1 cellular context compared by ENCODE assay signal in the genomic region with DNA sequence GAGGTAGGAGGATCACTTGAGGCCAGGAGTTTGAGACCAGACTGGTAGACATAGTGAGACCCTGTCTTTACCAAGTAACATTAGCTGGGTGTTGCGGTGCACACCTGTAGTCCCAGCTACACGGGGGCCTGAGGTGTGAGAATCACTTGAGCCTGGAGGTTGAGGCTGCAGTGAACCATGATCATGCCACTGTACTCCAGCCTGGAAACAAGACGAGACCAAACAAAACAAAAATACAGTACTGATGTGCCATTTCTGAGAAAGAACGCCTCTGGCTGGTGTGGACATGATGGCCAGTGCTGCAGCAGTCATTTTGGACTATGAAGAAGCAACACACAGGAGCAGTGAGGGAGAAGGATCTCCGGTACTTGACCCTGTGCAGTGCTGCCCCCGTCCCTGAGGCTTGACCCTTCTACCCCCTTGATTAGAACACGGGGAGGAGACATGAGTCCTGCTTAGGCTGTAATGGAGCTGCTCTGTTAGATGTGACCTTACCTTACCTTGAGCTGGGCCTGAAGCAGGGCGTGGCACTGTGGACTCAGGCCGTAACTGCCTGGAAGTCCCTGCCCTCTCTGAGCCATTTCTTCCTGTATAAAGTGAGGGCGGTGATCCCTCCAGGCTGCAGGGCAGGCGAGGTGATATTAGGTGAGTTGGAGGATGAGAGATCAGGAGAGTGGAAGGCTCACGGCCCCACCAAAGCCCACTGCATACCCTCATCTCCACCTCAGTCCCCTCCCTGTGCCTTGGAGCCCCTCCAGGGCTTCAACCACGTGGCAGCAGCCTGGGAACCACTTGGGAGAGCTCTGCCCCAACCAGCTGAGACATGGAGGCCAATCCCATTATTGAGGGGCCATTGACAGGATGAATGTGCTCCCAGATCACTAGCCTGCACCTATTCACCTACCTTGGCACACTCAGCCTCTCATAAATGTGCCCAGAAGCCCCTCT.
TF ChIP-seq lines count a peak whose summit lies in the region.

No MANE protein-coding gene starts in this region.

TF ChIP-seq in WTC11, 78 proteins besides CTCF, POLR2A, EP300 and RAD21 (continued from another document and continues in another):
- TF ChIP-seq, protein P1, sequence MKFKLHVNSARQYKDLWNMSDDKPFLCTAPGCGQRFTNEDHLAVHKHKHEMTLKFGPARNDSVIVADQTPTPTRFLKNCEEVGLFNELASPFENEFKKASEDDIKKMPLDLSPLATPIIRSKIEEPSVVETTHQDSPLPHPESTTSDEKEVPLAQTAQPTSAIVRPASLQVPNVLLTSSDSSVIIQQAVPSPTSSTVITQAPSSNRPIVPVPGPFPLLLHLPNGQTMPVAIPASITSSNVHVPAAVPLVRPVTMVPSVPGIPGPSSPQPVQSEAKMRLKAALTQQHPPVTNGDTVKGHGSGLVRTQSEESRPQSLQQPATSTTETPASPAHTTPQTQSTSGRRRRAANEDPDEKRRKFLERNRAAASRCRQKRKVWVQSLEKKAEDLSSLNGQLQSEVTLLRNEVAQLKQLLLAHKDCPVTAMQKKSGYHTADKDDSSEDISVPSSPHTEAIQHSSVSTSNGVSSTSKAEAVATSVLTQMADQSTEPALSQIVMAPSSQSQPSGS (CRISPR knock-in tag; IDR thresholded peaks at IDR 0.05; ENCODE audit: borderline replicate concordance, low read depth), result no peak
- TF ChIP-seq, protein P2, sequence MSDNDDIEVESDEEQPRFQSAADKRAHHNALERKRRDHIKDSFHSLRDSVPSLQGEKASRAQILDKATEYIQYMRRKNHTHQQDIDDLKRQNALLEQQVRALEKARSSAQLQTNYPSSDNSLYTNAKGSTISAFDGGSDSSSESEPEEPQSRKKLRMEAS (CRISPR knock-in tag; IDR thresholded peaks at IDR 0.05), result no peak
- TF ChIP-seq ZNF219 (CRISPR knock-in tag; IDR thresholded peaks at IDR 0.05; ENCODE audit: borderline replicate concordance) (no peak), ZNF671 (CRISPR knock-in tag; IDR thresholded peaks at IDR 0.05) (peak; percentile 87), JAZF1 (CRISPR knock-in tag; IDR thresholded peaks at IDR 0.05) (no peak), ZNF396 (CRISPR knock-in tag; IDR thresholded peaks at IDR 0.05; ENCODE audit: borderline replicate concordance) (no peak), NFE2L1 (CRISPR knock-in tag; IDR thresholded peaks at IDR 0.05) (0 out of 2 replicates have a peak, but pooled peaks have one; percentile 35), ZNF423 (CRISPR knock-in tag; IDR thresholded peaks at IDR 0.05) (no peak), OVOL2 (CRISPR knock-in tag; IDR thresholded peaks at IDR 0.05; ENCODE audit: borderline replicate concordance) (no peak), SOX15 (CRISPR knock-in tag; IDR thresholded peaks at IDR 0.05) (no peak), IRF2 (CRISPR knock-in tag; IDR thresholded peaks at IDR 0.05; ENCODE audit: borderline replicate concordance, low read depth) (no peak), ATF1 (CRISPR knock-in tag; IDR thresholded peaks at IDR 0.05) (peak; percentile 79; the same call in 1 of the 2 replicates), NFATC4 (CRISPR knock-in tag; IDR thresholded peaks at IDR 0.05) (peak; percentile 39), NR3C1 (CRISPR knock-in tag; conservative IDR thresholded peaks at IDR 0.05; ENCODE audit: low read depth) (no peak), NFYB (CRISPR knock-in tag; conservative IDR thresholded peaks at IDR 0.05; ENCODE audit: low read depth) (no peak), SP1 (CRISPR knock-in tag; conservative IDR thresholded peaks at IDR 0.05) (no peak; the same call in 1 of the 2 replicates), KAT7 (CRISPR knock-in tag; IDR thresholded peaks at IDR 0.05; ENCODE audit: borderline replicate concordance) (no peak), MXD4 (CRISPR knock-in tag; IDR thresholded peaks at IDR 0.05; ENCODE audit: borderline replicate concordance) (no peak), ETV6 (CRISPR knock-in tag; IDR thresholded peaks at IDR 0.05) (no peak), FOXP1 (CRISPR knock-in tag; IDR thresholded peaks at IDR 0.05; ENCODE audit: borderline replicate concordance) (peak; percentile 56; the same call in 1 of the 2 replicates), RELA (CRISPR knock-in tag; IDR thresholded peaks at IDR 0.05; ENCODE audit: borderline replicate concordance) (no peak)
- TF ChIP-seq, protein P3, sequence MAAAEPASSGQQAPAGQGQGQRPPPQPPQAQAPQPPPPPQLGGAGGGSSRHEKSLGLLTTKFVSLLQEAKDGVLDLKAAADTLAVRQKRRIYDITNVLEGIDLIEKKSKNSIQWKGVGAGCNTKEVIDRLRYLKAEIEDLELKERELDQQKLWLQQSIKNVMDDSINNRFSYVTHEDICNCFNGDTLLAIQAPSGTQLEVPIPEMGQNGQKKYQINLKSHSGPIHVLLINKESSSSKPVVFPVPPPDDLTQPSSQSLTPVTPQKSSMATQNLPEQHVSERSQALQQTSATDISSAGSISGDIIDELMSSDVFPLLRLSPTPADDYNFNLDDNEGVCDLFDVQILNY (CRISPR knock-in tag; IDR thresholded peaks at IDR 0.05), result no peak
- TF ChIP-seq, protein P4, sequence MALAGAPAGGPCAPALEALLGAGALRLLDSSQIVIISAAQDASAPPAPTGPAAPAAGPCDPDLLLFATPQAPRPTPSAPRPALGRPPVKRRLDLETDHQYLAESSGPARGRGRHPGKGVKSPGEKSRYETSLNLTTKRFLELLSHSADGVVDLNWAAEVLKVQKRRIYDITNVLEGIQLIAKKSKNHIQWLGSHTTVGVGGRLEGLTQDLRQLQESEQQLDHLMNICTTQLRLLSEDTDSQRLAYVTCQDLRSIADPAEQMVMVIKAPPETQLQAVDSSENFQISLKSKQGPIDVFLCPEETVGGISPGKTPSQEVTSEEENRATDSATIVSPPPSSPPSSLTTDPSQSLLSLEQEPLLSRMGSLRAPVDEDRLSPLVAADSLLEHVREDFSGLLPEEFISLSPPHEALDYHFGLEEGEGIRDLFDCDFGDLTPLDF (CRISPR knock-in tag; IDR thresholded peaks at IDR 0.05), result no peak
- TF ChIP-seq, protein P5, sequence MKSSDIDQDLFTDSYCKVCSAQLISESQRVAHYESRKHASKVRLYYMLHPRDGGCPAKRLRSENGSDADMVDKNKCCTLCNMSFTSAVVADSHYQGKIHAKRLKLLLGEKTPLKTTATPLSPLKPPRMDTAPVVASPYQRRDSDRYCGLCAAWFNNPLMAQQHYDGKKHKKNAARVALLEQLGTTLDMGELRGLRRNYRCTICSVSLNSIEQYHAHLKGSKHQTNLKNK (CRISPR knock-in tag; IDR thresholded peaks at IDR 0.05), result no peak
- TF ChIP-seq, protein P6, sequence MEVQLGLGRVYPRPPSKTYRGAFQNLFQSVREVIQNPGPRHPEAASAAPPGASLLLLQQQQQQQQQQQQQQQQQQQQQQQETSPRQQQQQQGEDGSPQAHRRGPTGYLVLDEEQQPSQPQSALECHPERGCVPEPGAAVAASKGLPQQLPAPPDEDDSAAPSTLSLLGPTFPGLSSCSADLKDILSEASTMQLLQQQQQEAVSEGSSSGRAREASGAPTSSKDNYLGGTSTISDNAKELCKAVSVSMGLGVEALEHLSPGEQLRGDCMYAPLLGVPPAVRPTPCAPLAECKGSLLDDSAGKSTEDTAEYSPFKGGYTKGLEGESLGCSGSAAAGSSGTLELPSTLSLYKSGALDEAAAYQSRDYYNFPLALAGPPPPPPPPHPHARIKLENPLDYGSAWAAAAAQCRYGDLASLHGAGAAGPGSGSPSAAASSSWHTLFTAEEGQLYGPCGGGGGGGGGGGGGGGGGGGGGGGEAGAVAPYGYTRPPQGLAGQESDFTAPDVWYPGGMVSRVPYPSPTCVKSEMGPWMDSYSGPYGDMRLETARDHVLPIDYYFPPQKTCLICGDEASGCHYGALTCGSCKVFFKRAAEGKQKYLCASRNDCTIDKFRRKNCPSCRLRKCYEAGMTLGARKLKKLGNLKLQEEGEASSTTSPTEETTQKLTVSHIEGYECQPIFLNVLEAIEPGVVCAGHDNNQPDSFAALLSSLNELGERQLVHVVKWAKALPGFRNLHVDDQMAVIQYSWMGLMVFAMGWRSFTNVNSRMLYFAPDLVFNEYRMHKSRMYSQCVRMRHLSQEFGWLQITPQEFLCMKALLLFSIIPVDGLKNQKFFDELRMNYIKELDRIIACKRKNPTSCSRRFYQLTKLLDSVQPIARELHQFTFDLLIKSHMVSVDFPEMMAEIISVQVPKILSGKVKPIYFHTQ (CRISPR knock-in tag; IDR thresholded peaks at IDR 0.05), result peak; percentile 55
- TF ChIP-seq, protein P7, sequence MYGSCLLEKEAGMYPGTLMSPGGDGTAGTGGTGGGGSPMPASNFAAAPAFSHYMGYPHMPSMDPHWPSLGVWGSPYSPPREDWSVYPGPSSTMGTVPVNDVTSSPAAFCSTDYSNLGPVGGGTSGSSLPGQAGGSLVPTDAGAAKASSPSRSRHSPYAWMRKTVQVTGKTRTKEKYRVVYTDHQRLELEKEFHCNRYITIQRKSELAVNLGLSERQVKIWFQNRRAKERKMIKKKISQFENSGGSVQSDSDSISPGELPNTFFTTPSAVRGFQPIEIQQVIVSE (CRISPR knock-in tag; IDR thresholded peaks at IDR 0.05; ENCODE audit: borderline replicate concordance), result no peak
- TF ChIP-seq, protein P8, sequence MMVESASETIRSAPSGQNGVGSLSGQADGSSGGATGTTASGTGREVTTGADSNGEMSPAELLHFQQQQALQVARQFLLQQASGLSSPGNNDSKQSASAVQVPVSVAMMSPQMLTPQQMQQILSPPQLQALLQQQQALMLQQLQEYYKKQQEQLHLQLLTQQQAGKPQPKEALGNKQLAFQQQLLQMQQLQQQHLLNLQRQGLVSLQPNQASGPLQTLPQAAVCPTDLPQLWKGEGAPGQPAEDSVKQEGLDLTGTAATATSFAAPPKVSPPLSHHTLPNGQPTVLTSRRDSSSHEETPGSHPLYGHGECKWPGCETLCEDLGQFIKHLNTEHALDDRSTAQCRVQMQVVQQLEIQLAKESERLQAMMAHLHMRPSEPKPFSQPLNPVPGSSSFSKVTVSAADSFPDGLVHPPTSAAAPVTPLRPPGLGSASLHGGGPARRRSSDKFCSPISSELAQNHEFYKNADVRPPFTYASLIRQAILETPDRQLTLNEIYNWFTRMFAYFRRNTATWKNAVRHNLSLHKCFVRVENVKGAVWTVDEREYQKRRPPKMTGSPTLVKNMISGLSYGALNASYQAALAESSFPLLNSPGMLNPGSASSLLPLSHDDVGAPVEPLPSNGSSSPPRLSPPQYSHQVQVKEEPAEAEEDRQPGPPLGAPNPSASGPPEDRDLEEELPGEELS (CRISPR knock-in tag; IDR thresholded peaks at IDR 0.05), result 0 out of 2 replicates have a peak, but pooled peaks have one; percentile 15
- TF ChIP-seq, protein P9, sequence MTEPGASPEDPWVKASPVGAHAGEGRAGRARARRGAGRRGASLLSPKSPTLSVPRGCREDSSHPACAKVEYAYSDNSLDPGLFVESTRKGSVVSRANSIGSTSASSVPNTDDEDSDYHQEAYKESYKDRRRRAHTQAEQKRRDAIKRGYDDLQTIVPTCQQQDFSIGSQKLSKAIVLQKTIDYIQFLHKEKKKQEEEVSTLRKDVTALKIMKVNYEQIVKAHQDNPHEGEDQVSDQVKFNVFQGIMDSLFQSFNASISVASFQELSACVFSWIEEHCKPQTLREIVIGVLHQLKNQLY (CRISPR knock-in tag; IDR thresholded peaks at IDR 0.05), result peak; percentile 86
- TF ChIP-seq, protein P10, sequence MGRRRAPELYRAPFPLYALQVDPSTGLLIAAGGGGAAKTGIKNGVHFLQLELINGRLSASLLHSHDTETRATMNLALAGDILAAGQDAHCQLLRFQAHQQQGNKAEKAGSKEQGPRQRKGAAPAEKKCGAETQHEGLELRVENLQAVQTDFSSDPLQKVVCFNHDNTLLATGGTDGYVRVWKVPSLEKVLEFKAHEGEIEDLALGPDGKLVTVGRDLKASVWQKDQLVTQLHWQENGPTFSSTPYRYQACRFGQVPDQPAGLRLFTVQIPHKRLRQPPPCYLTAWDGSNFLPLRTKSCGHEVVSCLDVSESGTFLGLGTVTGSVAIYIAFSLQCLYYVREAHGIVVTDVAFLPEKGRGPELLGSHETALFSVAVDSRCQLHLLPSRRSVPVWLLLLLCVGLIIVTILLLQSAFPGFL (CRISPR knock-in tag; IDR thresholded peaks at IDR 0.05; ENCODE audit: borderline replicate concordance), result no peak
- TF ChIP-seq, protein P11, sequence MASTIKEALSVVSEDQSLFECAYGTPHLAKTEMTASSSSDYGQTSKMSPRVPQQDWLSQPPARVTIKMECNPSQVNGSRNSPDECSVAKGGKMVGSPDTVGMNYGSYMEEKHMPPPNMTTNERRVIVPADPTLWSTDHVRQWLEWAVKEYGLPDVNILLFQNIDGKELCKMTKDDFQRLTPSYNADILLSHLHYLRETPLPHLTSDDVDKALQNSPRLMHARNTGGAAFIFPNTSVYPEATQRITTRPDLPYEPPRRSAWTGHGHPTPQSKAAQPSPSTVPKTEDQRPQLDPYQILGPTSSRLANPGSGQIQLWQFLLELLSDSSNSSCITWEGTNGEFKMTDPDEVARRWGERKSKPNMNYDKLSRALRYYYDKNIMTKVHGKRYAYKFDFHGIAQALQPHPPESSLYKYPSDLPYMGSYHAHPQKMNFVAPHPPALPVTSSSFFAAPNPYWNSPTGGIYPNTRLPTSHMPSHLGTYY (CRISPR knock-in tag; IDR thresholded peaks at IDR 0.05), result peak; percentile 85
- TF ChIP-seq, protein P12, sequence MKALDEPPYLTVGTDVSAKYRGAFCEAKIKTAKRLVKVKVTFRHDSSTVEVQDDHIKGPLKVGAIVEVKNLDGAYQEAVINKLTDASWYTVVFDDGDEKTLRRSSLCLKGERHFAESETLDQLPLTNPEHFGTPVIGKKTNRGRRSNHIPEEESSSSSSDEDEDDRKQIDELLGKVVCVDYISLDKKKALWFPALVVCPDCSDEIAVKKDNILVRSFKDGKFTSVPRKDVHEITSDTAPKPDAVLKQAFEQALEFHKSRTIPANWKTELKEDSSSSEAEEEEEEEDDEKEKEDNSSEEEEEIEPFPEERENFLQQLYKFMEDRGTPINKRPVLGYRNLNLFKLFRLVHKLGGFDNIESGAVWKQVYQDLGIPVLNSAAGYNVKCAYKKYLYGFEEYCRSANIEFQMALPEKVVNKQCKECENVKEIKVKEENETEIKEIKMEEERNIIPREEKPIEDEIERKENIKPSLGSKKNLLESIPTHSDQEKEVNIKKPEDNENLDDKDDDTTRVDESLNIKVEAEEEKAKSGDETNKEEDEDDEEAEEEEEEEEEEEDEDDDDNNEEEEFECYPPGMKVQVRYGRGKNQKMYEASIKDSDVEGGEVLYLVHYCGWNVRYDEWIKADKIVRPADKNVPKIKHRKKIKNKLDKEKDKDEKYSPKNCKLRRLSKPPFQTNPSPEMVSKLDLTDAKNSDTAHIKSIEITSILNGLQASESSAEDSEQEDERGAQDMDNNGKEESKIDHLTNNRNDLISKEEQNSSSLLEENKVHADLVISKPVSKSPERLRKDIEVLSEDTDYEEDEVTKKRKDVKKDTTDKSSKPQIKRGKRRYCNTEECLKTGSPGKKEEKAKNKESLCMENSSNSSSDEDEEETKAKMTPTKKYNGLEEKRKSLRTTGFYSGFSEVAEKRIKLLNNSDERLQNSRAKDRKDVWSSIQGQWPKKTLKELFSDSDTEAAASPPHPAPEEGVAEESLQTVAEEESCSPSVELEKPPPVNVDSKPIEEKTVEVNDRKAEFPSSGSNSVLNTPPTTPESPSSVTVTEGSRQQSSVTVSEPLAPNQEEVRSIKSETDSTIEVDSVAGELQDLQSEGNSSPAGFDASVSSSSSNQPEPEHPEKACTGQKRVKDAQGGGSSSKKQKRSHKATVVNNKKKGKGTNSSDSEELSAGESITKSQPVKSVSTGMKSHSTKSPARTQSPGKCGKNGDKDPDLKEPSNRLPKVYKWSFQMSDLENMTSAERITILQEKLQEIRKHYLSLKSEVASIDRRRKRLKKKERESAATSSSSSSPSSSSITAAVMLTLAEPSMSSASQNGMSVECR (CRISPR knock-in tag; IDR thresholded peaks at IDR 0.05; ENCODE audit: borderline replicate concordance), result no peak
